11 cellular contexts compared by ENCODE assay signal in genomic region chr2:37600735-37601134, GRCh38.
DNase-seq lines count a peak whose midpoint lies in the region; ATAC-seq, FAIRE-seq and TF ChIP-seq lines count a peak whose summit lies in the region.
"Had no signal": no experiment of that assay in that cellular context is flagged by ENCODE, and none has a peak within 500 bp of the region (broad histone marks: within the 10 kb centered on the region; RNA-seq: fewer than 3 reads in every experiment).

No MANE protein-coding gene starts in this region.

- no peak overlapping the region for H3K4me3 ChIP-seq in BLaER1
- H3K4me3 ChIP-seq in brain microvascular endothelial cell (ENCODE audit: low read depth, low read length) = no peak overlapping the region

- H3K36me3 ChIP-seq in BLaER1 = no peaks in the 10 kb centered on the region
- H3K36me3 ChIP-seq in brain microvascular endothelial cell (replicated peaks) = no peaks in the 10 kb centered on the region

- H3K4me1 Mint-ChIP-seq in activated naive CD8-positive, alpha-beta T cell treated with anti-CD3 and anti-CD28 coated beads, Interleukin-2, amount 50 U/mL, for 24 hours = peaks cover 46% of the 10 kb centered on the region

- H3K27me3 Mint-ChIP-seq in activated naive CD8-positive, alpha-beta T cell treated with anti-CD3 and anti-CD28 coated beads, Interleukin-2, amount 50 U/mL, for 24 hours = no peaks in the 10 kb centered on the region

- no peak for TF ChIP-seq CTCF in brain microvascular endothelial cell (IDR thresholded peaks at IDR 0.05; ENCODE audit: low read depth, low read length, missing control alignments)

- H3K27me3 ChIP-seq in BLaER1 (no peaks in the 10 kb centered on the region), brain microvascular endothelial cell (replicated peaks) (no peaks in the 10 kb centered on the region)

- H3K36me3 Mint-ChIP-seq in activated naive CD8-positive, alpha-beta T cell treated with anti-CD3 and anti-CD28 coated beads, Interleukin-2, amount 50 U/mL, for 24 hours (ENCODE audit: low read depth) = peaks cover 14% of the 10 kb centered on the region

- H3K27ac Mint-ChIP-seq in activated naive CD8-positive, alpha-beta T cell treated with anti-CD3 and anti-CD28 coated beads, Interleukin-2, amount 50 U/mL, for 24 hours = peak overlapping the region; percentile 77

- H3K4me2 ChIP-seq in BLaER1 = peak overlapping the region; percentile 38

- H3K9ac ChIP-seq in BLaER1 = no peak overlapping the region

- H3K4me1 ChIP-seq in BLaER1 = peaks cover 9% of the 10 kb centered on the region

- H3K4me3 Mint-ChIP-seq in activated naive CD8-positive, alpha-beta T cell treated with anti-CD3 and anti-CD28 coated beads, Interleukin-2, amount 50 U/mL, for 24 hours = peak overlapping the region; percentile 55

- no peak overlapping the region for H3K27ac ChIP-seq in BLaER1
- H3K27ac ChIP-seq in brain microvascular endothelial cell = no peak overlapping the region

- peak; percentile 59 for ATAC-seq in HG03571 (IDR thresholded peaks at IDR 0.05; ENCODE audit: unreplicated experiment)
- peak; percentile 40 for ATAC-seq in activated naive CD8-positive, alpha-beta T cell treated with anti-CD3 and anti-CD28 coated beads, Interleukin-2, amount 50 U/mL, for 24 hours

- DNase-seq in GM19239 (ENCODE audit: insufficient read length, low spot score) (no peak), brain microvascular endothelial cell (no peak), DMS 273 treated with DMSO at 0.1 percent for 48 hours (lab: John Stamatoyannopoulos, UW) (no peak), NCI-H226 (no peak), kidney tubule cell (ENCODE audit: low spot score) (no peak)
- DNase-seq in activated naive CD8-positive, alpha-beta T cell treated with anti-CD3 and anti-CD28 coated beads, Interleukin-2, amount 50 U/mL, for 24 hours = no peak
- DNase-seq: activated CD4-positive, alpha-beta T cell treated with anti-CD3 and anti-CD28 coated beads, Interleukin-2, amount 50 U/mL, for 1 hour; hippocampal formation had no signal

- FAIRE-seq in GM19239 (lab: Jason Lieb, UNC) = peak; percentile 92
- FAIRE-seq: colon had no signal

- H4K20me1 ChIP-seq in BLaER1 = no peaks in the 10 kb centered on the region

- in situ Hi-C loops in brain microvascular endothelial cell (cut with HindIII; ENCODE audit: low pct_ligation_motif_present, low sequenced_read_pairs) = no loop called here

- H3K9me3 ChIP-seq in BLaER1 = peaks cover 19% of the 10 kb centered on the region; the same call in 1 of the 2 replicates

- H3K9me3 Mint-ChIP-seq in activated naive CD8-positive, alpha-beta T cell treated with anti-CD3 and anti-CD28 coated beads, Interleukin-2, amount 50 U/mL, for 24 hours = peaks cover 25% of the 10 kb centered on the region
